Comparison of ENCODE assay signal across 14 cellular contexts in the genomic region with DNA sequence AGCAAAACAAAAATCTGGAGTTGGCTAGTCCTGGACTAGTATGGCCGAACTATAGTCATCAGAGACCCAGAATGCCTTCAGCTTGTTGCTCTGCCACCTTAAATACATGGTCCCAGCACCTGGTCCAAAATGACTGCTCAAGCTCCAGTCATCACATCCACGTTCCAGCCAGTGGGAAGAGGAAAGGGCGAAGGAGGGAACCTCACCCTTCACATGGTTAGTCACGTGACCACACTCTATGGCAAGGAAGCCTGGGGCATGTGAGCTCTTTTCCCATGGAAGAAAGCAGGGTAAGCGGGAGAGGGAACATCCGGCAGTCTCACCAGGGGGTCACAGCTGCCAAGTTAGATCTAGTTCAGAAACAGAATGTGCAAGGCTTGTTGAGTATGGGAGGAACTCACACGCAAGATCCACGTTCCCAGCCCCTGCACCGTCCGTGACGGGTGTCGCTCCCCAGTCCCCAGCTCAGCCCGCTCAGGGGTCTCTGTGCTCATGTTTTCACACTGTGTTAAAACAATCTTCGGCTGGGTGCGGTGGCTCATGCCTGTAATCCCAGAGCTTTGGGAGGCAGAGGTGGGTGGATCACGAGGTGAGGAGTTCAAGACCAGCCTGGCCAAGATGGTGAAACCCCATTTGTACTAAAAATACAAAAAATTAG. TPM values are rescaled to one million over a fixed set of nuclear protein-coding genes. Genes with fewer than 3 reads are reported as not detected.
DNase-seq lines count a peak whose midpoint lies in the region; ATAC-seq and TF ChIP-seq lines count a peak whose summit lies in the region.
"Had no signal": no experiment of that assay in that cellular context is flagged by ENCODE, and none has a peak within 500 bp of the region (broad histone marks: within the 10 kb centered on the region; RNA-seq: fewer than 3 reads in every experiment).

No MANE protein-coding gene starts in this region.

- H3K4me1 ChIP-seq in left ventricle myocardium inferior (peaks cover 28% of the 10 kb centered on the region), upper lobe of right lung (peaks cover 14% of the 10 kb centered on the region)
- H3K4me1 ChIP-seq: uterus had no signal

- H3K4me3 ChIP-seq in left ventricle myocardium inferior (no peak overlapping the region), fibroblast of villous mesenchyme (ENCODE audit: low read depth, low read length) (no peak overlapping the region), upper lobe of right lung (no peak overlapping the region)
- H3K4me3 ChIP-seq: uterus had no signal

- peaks cover 29% of the 10 kb centered on the region for H3K4me1 Mint-ChIP-seq in activated T-cell treated with anti-CD3 and anti-CD28 coated beads, Interleukin-2, amount 50 U/mL, for 24 hours (ENCODE audit: low read depth)

- no peaks in the 10 kb centered on the region for H3K36me3 ChIP-seq in left ventricle myocardium inferior
- no peaks in the 10 kb centered on the region for H3K36me3 ChIP-seq in upper lobe of right lung
- H3K36me3 ChIP-seq: neutrophil, uterus had no signal

- peaks cover 2% of the 10 kb centered on the region for H3K36me3 Mint-ChIP-seq in activated T-cell treated with anti-CD3 and anti-CD28 coated beads, Interleukin-2, amount 50 U/mL, for 24 hours (ENCODE audit: low read depth)

- H3K27me3 ChIP-seq in left ventricle myocardium inferior (ENCODE audit: low read depth) (peaks cover 51% of the 10 kb centered on the region), upper lobe of right lung (peaks cover 9% of the 10 kb centered on the region)

- no peak overlapping the region for H3K27ac ChIP-seq in left ventricle myocardium inferior (replicated peaks)
- H3K27ac ChIP-seq in upper lobe of right lung = peak overlapping the region; percentile 31
- H3K27ac ChIP-seq: neutrophil, uterus had no signal

- ATAC-seq in Right ventricle myocardium superior (ENCODE audit: poor library complexity) (no peak), upper lobe of right lung (no peak), GM21737 (IDR thresholded peaks at IDR 0.05; ENCODE audit: unreplicated experiment) (no peak)
- ATAC-seq: activated CD4-positive, alpha-beta T cell treated with anti-CD3 and anti-CD28 coated beads for 36 hours had no signal

- H3K27me3 Mint-ChIP-seq in activated T-cell treated with anti-CD3 and anti-CD28 coated beads, Interleukin-2, amount 50 U/mL, for 24 hours = no peaks in the 10 kb centered on the region

- intact Hi-C loops in Right ventricle myocardium superior (cut with DNase I) (no loop called here), left ventricle myocardium inferior (cut with micrococcal nuclease) (no loop called here), upper lobe of right lung (cut with DNase I) (no loop called here)

- H3K9me3 ChIP-seq in left ventricle myocardium inferior (replicated peaks) (no peaks in the 10 kb centered on the region), upper lobe of right lung (no peaks in the 10 kb centered on the region)
- H3K9me3 ChIP-seq: neutrophil, uterus had no signal

- no peak overlapping the region for H3K27ac Mint-ChIP-seq in activated T-cell treated with anti-CD3 and anti-CD28 coated beads, Interleukin-2, amount 50 U/mL, for 24 hours
- H3K27ac Mint-ChIP-seq: activated CD4-positive, alpha-beta T cell treated with anti-CD3 and anti-CD28 coated beads for 36 hours had no signal

- no peaks in the 10 kb centered on the region for H3K9me3 Mint-ChIP-seq in activated T-cell treated with anti-CD3 and anti-CD28 coated beads, Interleukin-2, amount 50 U/mL, for 24 hours

- H3K4me3 Mint-ChIP-seq in activated T-cell treated with anti-CD3 and anti-CD28 coated beads, Interleukin-2, amount 50 U/mL, for 24 hours = no peak overlapping the region
- H3K4me3 Mint-ChIP-seq: activated CD4-positive, alpha-beta T cell treated with anti-CD3 and anti-CD28 coated beads for 36 hours had no signal

- TF ChIP-seq CTCF in left ventricle myocardium inferior (IDR thresholded peaks at IDR 0.05; ENCODE audit: borderline replicate concordance) (no peak), fibroblast of villous mesenchyme (IDR thresholded peaks at IDR 0.05; ENCODE audit: insufficient read depth, low read depth, low read length) (no peak), upper lobe of right lung (IDR thresholded peaks at IDR 0.05) (no peak)

- peak; percentile 30 for DNase-seq in Right ventricle myocardium superior
- DNase-seq in left ventricle myocardium inferior = no peak
- DNase-seq in NCI-H69 (lab: John Stamatoyannopoulos, UW) = peak; percentile 77
- DNase-seq in fibroblast of villous mesenchyme (ENCODE audit: low read depth) = peak; percentile 19
- DNase-seq in upper lobe of right lung = no peak
- no peak for DNase-seq in activated T-cell treated with anti-CD3 and anti-CD28 coated beads, Interleukin-2, amount 50 U/mL, for 24 hours
- no peak for DNase-seq in effector CD4-positive, alpha-beta T cell
- DNase-seq: activated CD4-positive, alpha-beta T cell treated with anti-CD3 and anti-CD28 coated beads for 36 hours; C1 segment of cervical spinal cord; Karpas-422; RPMI8226; uterus had no signal

RNA-seq across cellular contexts. Expression of gene ANO9, which starts 1.9 kb away (rescaled TPM):
- total RNA-seq in Right ventricle myocardium superior (0.08 TPM), left ventricle myocardium inferior (0.11 TPM), fibroblast of villous mesenchyme (not detected in 2 replicates), upper lobe of right lung (22.4 TPM)

RNA-seq across cellular contexts. Expression of gene PTDSS2, which starts 6.4 kb away (rescaled TPM):
- 25.5 TPM for total RNA-seq in Right ventricle myocardium superior
- 30.2 TPM for total RNA-seq in left ventricle myocardium inferior
- total RNA-seq in fibroblast of villous mesenchyme = 31.5 and 34.8 TPM in 2 replicates
- 31.1 TPM for total RNA-seq in upper lobe of right lung

RNA-seq across cellular contexts. Expression of gene SIGIRR, which starts 28.9 kb away (rescaled TPM):
- 38.6 TPM for total RNA-seq in Right ventricle myocardium superior
- 34.9 TPM for total RNA-seq in left ventricle myocardium inferior
- 10.8 and 14.5 TPM in 2 replicates for total RNA-seq in fibroblast of villous mesenchyme
- total RNA-seq in upper lobe of right lung = 80.9 TPM

RNA-seq across cellular contexts. Expression of gene PKP3, which starts 49.7 kb away (rescaled TPM):
- total RNA-seq in Right ventricle myocardium superior (0.86 TPM), left ventricle myocardium inferior (0.52 TPM), fibroblast of villous mesenchyme (2.2 and 2.6 TPM in 2 replicates), upper lobe of right lung (40.4 TPM)

Comparison
In these comparisons a context has a peak if more than half of its experiments do, and no peak if none do; other contexts are left out.
1. DNase-seq: peak in Right ventricle myocardium superior (single experiment), NCI-H69 (single experiment) and fibroblast of villous mesenchyme (single experiment); none in left ventricle myocardium inferior (single experiment), upper lobe of right lung (single experiment), activated T-cell treated with anti-CD3 and anti-CD28 coated beads, Interleukin-2, amount 50 U/mL, for 24 hours (single experiment) and effector CD4-positive, alpha-beta T cell (single experiment).
2. RNA of gene ANO9, which starts 1.9 kb away (total RNA-seq): 22.4 TPM in upper lobe of right lung (single experiment); 0.11 TPM in left ventricle myocardium inferior (single experiment), 0.08 TPM in Right ventricle myocardium superior (single experiment) and not detected in fibroblast of villous mesenchyme; every median in the first group is over 10 times any median in the second.